8 cellular contexts compared by ENCODE assay signal in the genomic region with DNA sequence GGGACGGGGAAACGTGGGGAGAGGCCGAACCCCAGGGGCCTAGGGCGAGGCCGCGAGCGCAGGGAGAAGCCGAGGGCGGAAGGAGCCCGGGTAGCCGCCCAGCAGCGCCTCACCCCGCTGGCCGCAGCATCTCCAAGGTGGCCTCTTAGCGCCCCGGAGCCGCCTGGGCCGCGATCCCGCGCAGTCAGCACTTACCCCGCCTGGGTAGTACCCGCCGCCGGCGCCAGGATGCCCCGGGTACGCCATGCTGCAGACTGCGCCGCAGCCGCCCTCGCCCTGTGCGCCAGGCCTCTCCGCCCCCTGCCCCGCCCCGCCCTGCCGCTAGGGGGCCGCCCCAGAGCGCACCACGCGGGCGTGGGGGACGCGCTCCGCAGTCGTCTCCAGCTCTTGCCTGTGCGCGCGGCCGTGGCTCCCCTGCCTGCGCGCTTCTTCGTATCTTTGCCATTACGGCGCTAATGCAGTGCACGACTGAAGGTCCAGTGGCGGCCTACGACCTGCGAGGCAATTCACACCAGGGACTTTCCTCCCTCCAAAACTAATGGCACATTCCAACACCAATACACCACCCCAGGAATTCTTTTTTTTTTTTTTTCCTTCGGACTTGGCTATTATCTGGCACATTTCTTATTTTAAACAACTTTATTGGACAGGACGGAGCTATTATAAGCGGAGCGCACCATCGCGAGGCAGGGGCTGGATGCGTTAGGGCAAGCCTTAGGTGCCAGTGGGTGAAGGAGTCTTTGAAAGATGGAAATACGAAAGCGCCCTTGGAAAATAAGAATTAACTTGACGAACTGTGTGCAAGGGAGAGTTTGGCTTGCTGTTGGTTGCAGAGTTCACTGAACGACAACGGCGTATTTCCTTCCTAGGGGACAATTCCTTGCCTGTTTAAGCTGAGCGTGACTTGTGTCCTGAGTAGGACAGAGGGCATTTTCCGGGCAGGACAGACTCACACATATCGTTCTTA. TPM values are rescaled to one million over a fixed set of nuclear protein-coding genes. Genes with fewer than 3 reads are reported as not detected.
DNase-seq lines count a peak whose midpoint lies in the region; ATAC-seq and TF ChIP-seq lines count a peak whose summit lies in the region.

Gene SRI, minus strand, starts transcription at position 258 of the 967 bp plus-strand sequence. Its CDS starts 12 bp downstream, at position 246.

- no peaks in the 10 kb centered on the region for H3K9me3 Mint-ChIP-seq in central memory CD8-positive, alpha-beta T cell

- peak within 1 kb of the TSS; percentile 95 for H3K4me3 Mint-ChIP-seq in central memory CD8-positive, alpha-beta T cell

- H3K27me3 ChIP-seq in kidney epithelial cell (ENCODE audit: control insufficient read depth, insufficient read depth, low read length), result no peaks in the 10 kb centered on the region

- no peaks in the 10 kb centered on the region for H3K27me3 Mint-ChIP-seq in central memory CD8-positive, alpha-beta T cell

- peak; percentile 65 for ATAC-seq in GM18909 (IDR thresholded peaks at IDR 0.05; ENCODE audit: poor library complexity, unreplicated experiment)
- peak; percentile 65 for ATAC-seq in HG03159 (IDR thresholded peaks at IDR 0.05; ENCODE audit: unreplicated experiment)
- ATAC-seq in activated CD4-positive, CD25-positive, alpha-beta regulatory T cell treated with anti-CD3 and anti-CD28 coated beads, Interleukin-2, amount 50 U/mL, for 24 hours, result peak; percentile 97 to 98
- peak; percentile 95 for ATAC-seq in central memory CD8-positive, alpha-beta T cell (replicated peaks; ENCODE audit: extremely low read depth, poor library complexity, severe bottlenecking)

- DNase-seq in AG20443 (ENCODE audit: low spot score) (peak; percentile 97), NCI-H345 (lab: John Stamatoyannopoulos, UW) (peak; percentile 84), kidney epithelial cell (ENCODE audit: low read depth) (no peak)
- peak; percentile 87 for DNase-seq in central memory CD8-positive, alpha-beta T cell (ENCODE audit: low spot score in 2 of 2)
- DNase-seq in stimulated activated CD4-positive, alpha-beta T cell treated with anti-CD3 and anti-CD28 coated beads, Interleukin-15, amount 100 ng/mL, for 48 hours (ENCODE audit: low read depth in 2 of 2), result peak; percentile 83 to 84

- peak; percentile 13 for TF ChIP-seq CTCF in kidney epithelial cell (IDR thresholded peaks at IDR 0.05; ENCODE audit: insufficient read depth, low read length, poor library complexity, severe bottlenecking)

- H3K27ac Mint-ChIP-seq in central memory CD8-positive, alpha-beta T cell (ENCODE audit: low read depth), result peak within 1 kb of the TSS; percentile 95

- H3K4me3 ChIP-seq in kidney epithelial cell (ENCODE audit: low read depth, low read length), result peak within 1 kb of the TSS; percentile 83

- peaks cover 19% of the 10 kb centered on the region for H3K36me3 Mint-ChIP-seq in central memory CD8-positive, alpha-beta T cell (ENCODE audit: insufficient read depth)

- H3K4me1 Mint-ChIP-seq in central memory CD8-positive, alpha-beta T cell, result peaks cover 28% of the 10 kb centered on the region

- H3K36me3 ChIP-seq in kidney epithelial cell (ENCODE audit: control insufficient read depth, insufficient read depth, low read length), result peaks cover 1% of the 10 kb centered on the region

RNA-seq across cellular contexts. Expression of gene SRI, which starts in this region (rescaled TPM):
- 109 and 118 TPM in 2 replicates for total RNA-seq in kidney epithelial cell
